Comparison of ENCODE assay signal across 1 cellular context in the genomic region with DNA sequence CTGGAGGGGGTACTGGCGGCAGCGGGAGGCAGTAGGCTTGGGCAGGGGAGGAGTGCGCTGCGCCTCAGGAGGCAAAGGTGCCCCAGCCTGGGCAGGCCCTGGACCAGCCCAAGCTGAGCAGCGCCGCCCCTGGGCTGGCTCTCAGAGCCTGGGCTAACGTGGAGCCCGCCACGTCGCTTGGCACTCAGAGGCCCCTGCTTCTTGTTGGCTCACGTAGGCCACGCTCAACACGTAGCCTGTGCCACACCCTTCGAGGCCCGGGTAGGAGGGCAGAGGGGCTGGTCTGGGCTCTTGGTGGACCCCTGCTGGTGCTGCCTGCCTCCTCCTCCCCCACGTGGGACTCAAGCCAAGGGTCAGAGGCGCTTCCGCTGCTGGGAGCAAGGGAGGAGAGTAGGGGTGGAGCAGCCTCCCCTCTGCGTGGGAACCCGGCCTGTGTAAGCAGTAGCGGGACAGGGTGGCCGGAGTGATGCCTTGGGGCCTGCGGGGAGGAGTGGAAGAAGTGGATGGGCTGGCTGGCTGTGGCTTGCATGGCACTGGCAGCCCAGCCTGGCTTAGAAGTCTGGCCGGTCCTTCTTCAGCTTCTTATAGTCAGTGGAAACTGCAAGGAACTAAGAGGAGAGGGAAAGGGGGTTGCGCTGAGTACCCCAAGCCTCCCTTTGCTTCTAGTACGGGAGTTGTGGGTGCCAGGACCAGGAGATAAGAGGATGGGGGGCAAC.
A peak's percentile ranks its signal among the peaks of the same experiment; 100 is the strongest.
TF ChIP-seq lines count a peak whose summit lies in the region.

No MANE protein-coding gene starts in this region.

TF ChIP-seq in WTC11, 78 proteins besides CTCF, POLR2A, EP300 and RAD21 (continued from another document):
- TF ChIP-seq, protein P1, sequence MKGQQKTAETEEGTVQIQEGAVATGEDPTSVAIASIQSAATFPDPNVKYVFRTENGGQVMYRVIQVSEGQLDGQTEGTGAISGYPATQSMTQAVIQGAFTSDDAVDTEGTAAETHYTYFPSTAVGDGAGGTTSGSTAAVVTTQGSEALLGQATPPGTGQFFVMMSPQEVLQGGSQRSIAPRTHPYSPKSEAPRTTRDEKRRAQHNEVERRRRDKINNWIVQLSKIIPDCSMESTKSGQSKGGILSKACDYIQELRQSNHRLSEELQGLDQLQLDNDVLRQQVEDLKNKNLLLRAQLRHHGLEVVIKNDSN (CRISPR knock-in tag; IDR thresholded peaks at IDR 0.05): peak; percentile 46; the same call in 1 of the 2 replicates
- TF ChIP-seq RELA (CRISPR knock-in tag; IDR thresholded peaks at IDR 0.05; ENCODE audit: borderline replicate concordance): no peak
- TF ChIP-seq NFYB (CRISPR knock-in tag; conservative IDR thresholded peaks at IDR 0.05; ENCODE audit: low read depth): no peak
- 0 out of 2 replicates have a peak, but pooled peaks have one; percentile 76 for TF ChIP-seq EMX1 (CRISPR knock-in tag; IDR thresholded peaks at IDR 0.05)
- no peak for TF ChIP-seq FOXK1 (CRISPR knock-in tag; IDR thresholded peaks at IDR 0.05)
- TF ChIP-seq PRRX2 (CRISPR knock-in tag; IDR thresholded peaks at IDR 0.05): peak; percentile 82
